ENCODE assay signal across 20 cellular contexts in genomic region chr2:239960929-239961661, GRCh38.
A peak's percentile ranks its signal among the peaks of the same experiment; 100 is the strongest.
DNase-seq lines count a peak whose midpoint lies in the region; ATAC-seq and TF ChIP-seq lines count a peak whose summit lies in the region.
"Had no signal": no experiment of that assay in that cellular context is flagged by ENCODE, and none has a peak within 500 bp of the region (broad histone marks: within the 10 kb centered on the region; RNA-seq: fewer than 3 reads in every experiment).

No MANE protein-coding gene starts in this region.

- DNase-seq in left ventricle myocardium inferior, result no peak
- DNase-seq in right cardiac atrium, result no peak
- DNase-seq in HCT116 (ENCODE audit: low read depth, low spot score), result no peak
- DNase-seq in upper lobe of right lung, result peak; percentile 48
- DNase-seq in cerebellum (ENCODE audit: low spot score), result no peak
- DNase-seq in HEK293T (ENCODE audit: extremely low spot score), result no peak
- no peak for DNase-seq in adrenal gland
- DNase-seq: activated CD4-positive, alpha-beta memory T cell treated with anti-CD3 and anti-CD28 coated beads for 36 hours; activated T-cell treated with anti-CD3 and anti-CD28 coated beads, Interleukin-2, amount 50 U/mL, for 72 hours; amniotic stem cell; Caco-2; cerebellar nuclear complex; heart right ventricle; MM.1S; naive B cell; NCI-H187; small intestine; stimulated activated CD4-positive, alpha-beta T cell treated with anti-CD3 and anti-CD28 coated beads, Interleukin-4, amount 100 ng/mL, for 24 hours had no signal

- TF ChIP-seq RAD21 in HCT116 (IDR thresholded peaks at IDR 0.05; ENCODE audit: low read depth), result no peak

- peaks cover 47% of the 10 kb centered on the region for H3K36me3 Mint-ChIP-seq in brain

- ATAC-seq in right cardiac atrium (no peak), HCT116 (0 out of 2 replicates have a peak, but pooled peaks have one; percentile 36), upper lobe of right lung (no peak)
- ATAC-seq: activated T-cell treated with anti-CD3 and anti-CD28 coated beads, Interleukin-2, amount 50 U/mL, for 72 hours had no signal

- no peak overlapping the region for H3K4me2 ChIP-seq in HCT116 (ENCODE audit: low read length)

- H3K27ac ChIP-seq in left ventricle myocardium inferior (replicated peaks), result peak overlapping the region; percentile 27
- no peak overlapping the region for H3K27ac ChIP-seq in right cardiac atrium (ENCODE audit: low read length)
- H3K27ac ChIP-seq in HCT116 (ENCODE audit: low read depth, low read length), result no peak overlapping the region
- no peak overlapping the region for H3K27ac ChIP-seq in upper lobe of right lung
- no peak overlapping the region for H3K27ac ChIP-seq in adrenal gland
- H3K27ac ChIP-seq: heart right ventricle, parathyroid adenoma had no signal

- H3K4me3 ChIP-seq in left ventricle myocardium inferior (no peak overlapping the region), right cardiac atrium (ENCODE audit: low read length) (no peak overlapping the region), HCT116 (replicated peaks in 1 of 2; ENCODE audit: low read depth in 1 of 2, low read length in 2 of 2) (no peak overlapping the region), upper lobe of right lung (no peak overlapping the region), adrenal gland (no peak overlapping the region)
- H3K4me3 ChIP-seq: heart right ventricle had no signal

- H3K36me3 ChIP-seq in left ventricle myocardium inferior (peaks cover 61% of the 10 kb centered on the region), HCT116 (ENCODE audit: control insufficient read depth in 1 of 2, insufficient read depth in 2 of 2, low read length in 2 of 2) (peaks cover 0 to 13% of the 10 kb centered on the region in 2 experiments; a peak in 2 of 4 replicates), upper lobe of right lung (peaks cover 43% of the 10 kb centered on the region), adrenal gland (replicated peaks in 1 of 2) (peaks cover 0 to 20% of the 10 kb centered on the region in 2 donors)

- CTCF ChIA-PET in HCT116 (lab: Charles Lee), result no interaction called here
- CTCF ChIA-PET in HEK293T (lab: Yijun Ruan, JAX), result no interaction called here

- no peak overlapping the region for H3K4me3 Mint-ChIP-seq in brain
- H3K4me3 Mint-ChIP-seq: activated CD4-positive, alpha-beta memory T cell treated with anti-CD3 and anti-CD28 coated beads for 36 hours; activated T-cell treated with anti-CD3 and anti-CD28 coated beads, Interleukin-2, amount 50 U/mL, for 72 hours; naive B cell had no signal

- H2AFZ ChIP-seq in HCT116 (ENCODE audit: low read depth, low read length, poor library complexity, severe bottlenecking), result no peak overlapping the region
- H2AFZ ChIP-seq: parathyroid adenoma had no signal

- H3K4me1 Mint-ChIP-seq in brain, result peaks cover 57% of the 10 kb centered on the region

- H3K27me3 ChIP-seq in left ventricle myocardium inferior (ENCODE audit: low read depth) (no peaks in the 10 kb centered on the region), right cardiac atrium (ENCODE audit: control insufficient read depth, insufficient read depth) (no peaks in the 10 kb centered on the region), HCT116 (ENCODE audit: insufficient read depth, low read length) (no peaks in the 10 kb centered on the region), upper lobe of right lung (no peaks in the 10 kb centered on the region), adrenal gland (no peaks in the 10 kb centered on the region)
- H3K27me3 ChIP-seq: heart right ventricle had no signal

- intact Hi-C loops in left ventricle myocardium inferior (cut with micrococcal nuclease) (no loop called here), right cardiac atrium (cut with DNase I) (no loop called here), HCT116 (cut with micrococcal nuclease) (no loop called here), upper lobe of right lung (cut with DNase I) (no loop called here), adrenal gland (cut with DNase I) (no loop called here)

- H3K4me1 ChIP-seq in left ventricle myocardium inferior (peaks cover 47% of the 10 kb centered on the region), right cardiac atrium (ENCODE audit: control insufficient read depth, insufficient read depth, low read length) (no peaks in the 10 kb centered on the region), HCT116 (ENCODE audit: control insufficient read depth in 1 of 2, insufficient read depth in 2 of 2, low read length in 2 of 2) (no peaks in the 10 kb centered on the region), upper lobe of right lung (no peaks in the 10 kb centered on the region), adrenal gland (replicated peaks in 1 of 2) (no peaks in the 10 kb centered on the region)
- H3K4me1 ChIP-seq: Caco-2, parathyroid adenoma had no signal

- H3K9ac ChIP-seq in HCT116 (ENCODE audit: low read length), result no peak overlapping the region
- H3K9ac ChIP-seq: parathyroid adenoma had no signal

- H3K9me2 ChIP-seq in HCT116 (ENCODE audit: insufficient read depth), result no peaks in the 10 kb centered on the region

- TF ChIP-seq CTCF in left ventricle myocardium inferior (IDR thresholded peaks at IDR 0.05; ENCODE audit: borderline replicate concordance) (peak; percentile 42), HCT116 (IDR thresholded peaks at IDR 0.05 in 2 of 3, conservative IDR thresholded peaks at IDR 0.05 in 1 of 3; ENCODE audit: borderline replicate concordance in 1 of 3, insufficient read depth in 1 of 3, low read depth in 2 of 3, low read length in 2 of 3) (no peak), brain (conservative IDR thresholded peaks at IDR 0.05) (no peak), upper lobe of right lung (IDR thresholded peaks at IDR 0.05) (no peak), adrenal gland (IDR thresholded peaks at IDR 0.05) (no peak)

- H3K79me2 ChIP-seq in HCT116 (ENCODE audit: insufficient read depth, low read length), result no peaks in the 10 kb centered on the region

- TF ChIP-seq POLR2A in HCT116 (IDR thresholded peaks at IDR 0.05; ENCODE audit: borderline replicate concordance, extremely low read depth, insufficient read depth, insufficient read length) (no peak), adrenal gland (IDR thresholded peaks at IDR 0.05) (no peak)

- H3K27me3 Mint-ChIP-seq in brain, result peaks cover 4% of the 10 kb centered on the region
- H3K27me3 Mint-ChIP-seq: activated CD4-positive, alpha-beta memory T cell treated with anti-CD3 and anti-CD28 coated beads for 36 hours; naive B cell had no signal

- no peaks in the 10 kb centered on the region for H4K20me1 ChIP-seq in HCT116 (ENCODE audit: insufficient read depth)

- RAD21 ChIA-PET in HCT116 (lab: Charles Lee; ENCODE audit: low non-redundant PET in 1 of 2, low total read pairs in 2 of 2, uncharacterized antibody in 2 of 2, unreplicated experiment in 2 of 2), result no interaction called here

- no peaks in the 10 kb centered on the region for H3K9me3 Mint-ChIP-seq in brain
- H3K9me3 Mint-ChIP-seq: activated CD4-positive, alpha-beta memory T cell treated with anti-CD3 and anti-CD28 coated beads for 36 hours; activated T-cell treated with anti-CD3 and anti-CD28 coated beads, Interleukin-2, amount 50 U/mL, for 72 hours; naive B cell had no signal

- BruUV-seq in HCT116 (replicated peaks; lab: Mats Ljungman, UMichigan), result no TSS peak

- H3K9me3 ChIP-seq in left ventricle myocardium inferior (replicated peaks) (no peaks in the 10 kb centered on the region), right cardiac atrium (ENCODE audit: control insufficient read depth, low read length) (no peaks in the 10 kb centered on the region), HCT116 (ENCODE audit: control insufficient read depth in 1 of 2, insufficient read depth in 1 of 2, low read depth in 1 of 2, low read length in 2 of 2) (no peaks in the 10 kb centered on the region), upper lobe of right lung (no peaks in the 10 kb centered on the region), adrenal gland (replicated peaks in 1 of 3) (no peaks in the 10 kb centered on the region)
- H3K9me3 ChIP-seq: Caco-2, heart right ventricle had no signal

- peak overlapping the region in 3 of 5 experiments; percentile 60 to 84 (median 83) for H3K27ac Mint-ChIP-seq in brain
- H3K27ac Mint-ChIP-seq: activated CD4-positive, alpha-beta memory T cell treated with anti-CD3 and anti-CD28 coated beads for 36 hours; activated T-cell treated with anti-CD3 and anti-CD28 coated beads, Interleukin-2, amount 50 U/mL, for 72 hours had no signal

- WGBS in right cardiac atrium, result 91% methylated on average over 17 of the region's 17 CpGs
- WGBS in adrenal gland, 4 donors, result 93 to 94% (median 93%) methylated on average over 17 of the region's 17 CpGs

- POLR2A ChIA-PET in HCT116 (lab: Charles Lee) (no interaction called here), HEK293T (lab: Yijun Ruan, JAX) (no interaction called here)

TF ChIP-seq in HEK293T, 16 proteins besides CTCF, POLR2A, EP300 and RAD21:
- TF ChIP-seq ZNF384 (IDR thresholded peaks at IDR 0.05) (no peak), FOXM1 (IDR thresholded peaks at IDR 0.05; ENCODE audit: borderline replicate concordance) (no peak), L3MBTL2 (conservative IDR thresholded peaks at IDR 0.05) (no peak), ARNT (IDR thresholded peaks at IDR 0.05) (no peak), TARDBP (IDR thresholded peaks at IDR 0.05) (no peak), BHLHE40 (IDR thresholded peaks at IDR 0.05; ENCODE audit: borderline replicate concordance) (no peak), FOXA1 (IDR thresholded peaks at IDR 0.05) (no peak), SP1 (IDR thresholded peaks at IDR 0.05) (no peak), NFRKB (IDR thresholded peaks at IDR 0.05) (no peak), SUZ12 (IDR thresholded peaks at IDR 0.05) (no peak), LEF1 (IDR thresholded peaks at IDR 0.05; ENCODE audit: borderline replicate concordance) (no peak), PKNOX1 (IDR thresholded peaks at IDR 0.05) (no peak), CTBP1 (IDR thresholded peaks at IDR 0.05; ENCODE audit: borderline replicate concordance) (no peak), FOXK2 (IDR thresholded peaks at IDR 0.05) (no peak), ELF4 (IDR thresholded peaks at IDR 0.05) (no peak), HDGF (IDR thresholded peaks at IDR 0.05; ENCODE audit: borderline replicate concordance) (no peak)
